ENCODE assay signal across 18 cellular contexts in genomic region chr16:1287982-1288670, GRCh38. TPM values are rescaled to one million over a fixed set of nuclear protein-coding genes. Genes with fewer than 3 reads are reported as not detected.
A peak's percentile ranks its signal among the peaks of the same experiment; 100 is the strongest.
DNase-seq lines count a peak whose midpoint lies in the region; FAIRE-seq and TF ChIP-seq lines count a peak whose summit lies in the region.
"Had no signal": no experiment of that assay in that cellular context is flagged by ENCODE, and none has a peak within 500 bp of the region (broad histone marks: within the 10 kb centered on the region; RNA-seq: fewer than 3 reads in every experiment).

No MANE protein-coding gene starts in this region.

- DNase-seq in H7, result peak; percentile 61
- no peak for DNase-seq in breast epithelium (ENCODE audit: low spot score in 2 of 2)
- DNase-seq in mesothelial cell of epicardium (ENCODE audit: low spot score in 2 of 2, unreplicated experiment in 2 of 2), result no peak
- DNase-seq in esophagus muscularis mucosa (ENCODE audit: extremely low spot score), result no peak
- DNase-seq in urothelium cell line (ENCODE audit: low spot score), result no peak
- DNase-seq: DMS79, lower lobe of right lung, MG63, NCI-H1694 treated with DMSO at 0.1 percent for 48 hours, NCI-H446, posterior cingulate gyrus, SHP77, tibial artery had no signal

- peak overlapping the region; percentile 24 for H3K27ac Mint-ChIP-seq in mesothelial cell of epicardium
- H3K27ac Mint-ChIP-seq: activated T-helper 17 cell treated with anti-CD3 and anti-CD28 coated beads, Interleukin-2, amount 50 U/mL, for 72 hours; T-helper 1 cell treated with Interleukin-12 subunit alpha and Interleukin-12 subunit beta and Interleukin-4 antibody, amounts not matched to agents 30 μg/mL and 1 μg/mL, for 36 hours; WTC11 had no signal

- intact Hi-C loops in breast epithelium (cut with DNase I; ENCODE audit: low total_unique reads) (no loop called here), esophagus muscularis mucosa (cut with DNase I) (no loop called here)

- TF ChIP-seq CTCF in breast epithelium (IDR thresholded peaks at IDR 0.05), result no peak
- no peak for TF ChIP-seq CTCF in mesothelial cell of epicardium (IDR thresholded peaks at IDR 0.05; ENCODE audit: unreplicated experiment)
- no peak for TF ChIP-seq CTCF in esophagus muscularis mucosa (IDR thresholded peaks at IDR 0.05)

- TF ChIP-seq POLR2A in breast epithelium (IDR thresholded peaks at IDR 0.05), result no peak
- no peak for TF ChIP-seq POLR2A in esophagus muscularis mucosa (IDR thresholded peaks at IDR 0.05; ENCODE audit: low read depth)

- no peak overlapping the region for H3K4me3 Mint-ChIP-seq in mesothelial cell of epicardium
- H3K4me3 Mint-ChIP-seq: activated T-helper 17 cell treated with anti-CD3 and anti-CD28 coated beads, Interleukin-2, amount 50 U/mL, for 72 hours; T-helper 1 cell treated with Interleukin-12 subunit alpha and Interleukin-12 subunit beta and Interleukin-4 antibody, amounts not matched to agents 30 μg/mL and 1 μg/mL, for 36 hours had no signal

- TF ChIP-seq EP300 in esophagus muscularis mucosa (IDR thresholded peaks at IDR 0.05), result no peak

- H3K27me3 Mint-ChIP-seq in mesothelial cell of epicardium (ENCODE audit: low read depth), result peaks cover 55% of the 10 kb centered on the region

- no peaks in the 10 kb centered on the region for H3K4me1 ChIP-seq in breast epithelium
- H3K4me1 ChIP-seq in esophagus muscularis mucosa, result peaks cover 0 to 14% (median 7%) of the 10 kb centered on the region in 4 donors
- H3K4me1 ChIP-seq: lower lobe of right lung had no signal

- no peaks in the 10 kb centered on the region for H3K9me3 Mint-ChIP-seq in mesothelial cell of epicardium
- H3K9me3 Mint-ChIP-seq: activated T-helper 17 cell treated with anti-CD3 and anti-CD28 coated beads, Interleukin-2, amount 50 U/mL, for 72 hours; T-helper 1 cell treated with Interleukin-12 subunit alpha and Interleukin-12 subunit beta and Interleukin-4 antibody, amounts not matched to agents 30 μg/mL and 1 μg/mL, for 36 hours; WTC11 had no signal

- peaks cover 26% of the 10 kb centered on the region for H3K4me1 Mint-ChIP-seq in mesothelial cell of epicardium
- H3K4me1 Mint-ChIP-seq: activated T-helper 17 cell treated with anti-CD3 and anti-CD28 coated beads, Interleukin-2, amount 50 U/mL, for 72 hours had no signal

- WGBS in esophagus muscularis mucosa, result 36% methylated on average over 20 of the region's 40 CpGs

- H3K36me3 Mint-ChIP-seq in mesothelial cell of epicardium, result no peaks in the 10 kb centered on the region
- H3K36me3 Mint-ChIP-seq: WTC11 had no signal

- H3K27me3 ChIP-seq in H7 (ENCODE audit: control insufficient read depth, insufficient read depth, low read length) (peaks cover 16% of the 10 kb centered on the region), breast epithelium (peaks cover 6 to 63% of the 10 kb centered on the region in 2 donors), esophagus muscularis mucosa (peaks cover 4 to 98% (median 34%) of the 10 kb centered on the region in 4 donors)

- no peak for FAIRE-seq in urothelium cell line (lab: Jason Lieb, UNC)

- H3K4me3 ChIP-seq in H7 (ENCODE audit: insufficient read depth, low read depth, low read length) (no peak overlapping the region), breast epithelium (peak overlapping the region in 2 of 3 donors; percentile 13 to 51), esophagus muscularis mucosa (no peak overlapping the region)
- H3K4me3 ChIP-seq: lower lobe of right lung, MG63, tibial artery had no signal

- H3K27ac ChIP-seq in breast epithelium (no peak overlapping the region), esophagus muscularis mucosa (replicated peaks in 1 of 4) (no peak overlapping the region)
- H3K27ac ChIP-seq: C4-2B, lower lobe of right lung, tibial artery had no signal

- H3K9me3 ChIP-seq in breast epithelium, result no peaks in the 10 kb centered on the region
- H3K9me3 ChIP-seq in esophagus muscularis mucosa, result no peaks in the 10 kb centered on the region
- H3K9me3 ChIP-seq: lower lobe of right lung, MG63, tibial artery had no signal

- H3K36me3 ChIP-seq in H7 (replicated peaks; ENCODE audit: control insufficient read depth, insufficient read depth, low read length) (no peaks in the 10 kb centered on the region), breast epithelium (no peaks in the 10 kb centered on the region), esophagus muscularis mucosa (no peaks in the 10 kb centered on the region)
- H3K36me3 ChIP-seq: lower lobe of right lung, MG63, tibial artery had no signal

RNA-seq across cellular contexts. Expression of gene UBE2I, which starts 21.3 kb away (rescaled TPM):
- total RNA-seq in H7 (2014; rRNA removed; shearing (Covaris generic)), result 79.9 and 80.2 TPM in 2 replicates
- total RNA-seq in breast epithelium, result 10 to 100 TPM; 52.5 to 67.8 (median 62.2) TPM
- 205 to 214 TPM (median 208 TPM) in 3 replicates for total RNA-seq in mesothelial cell of epicardium
- 10 to 100 TPM; 42.8 to 70.5 (median 63.9) TPM for total RNA-seq in esophagus muscularis mucosa

RNA-seq across cellular contexts. Expression of gene TPSD1, which starts 32.3 kb away (rescaled TPM):
- not detected in 2 replicates for total RNA-seq in H7 (2014; rRNA removed; shearing (Covaris generic))
- total RNA-seq in breast epithelium (1 to 10 TPM; 1.6 to 5.9 (median 2.0) TPM), mesothelial cell of epicardium (not detected in 3 replicates), esophagus muscularis mucosa (1 to 10 TPM; 1.7 to 5.3 (median 2.2) TPM)
- total RNA-seq: activated CD8-positive, alpha-beta memory T cell treated with anti-CD3 and anti-CD28 coated beads for 36 hours; activated T-helper 17 cell treated with anti-CD3 and anti-CD28 coated beads, Interleukin-2, amount 50 U/mL, for 72 hours had no signal

RNA-seq across cellular contexts. Expression of gene BAIAP3, which starts 45.3 kb away (rescaled TPM):
- total RNA-seq in H7 (2014; rRNA removed; shearing (Covaris generic)), result 2.6 and 5.7 TPM in 2 replicates
- total RNA-seq in breast epithelium, result 1 to 10 TPM; 2.7 to 8.2 (median 7.3) TPM
- 1.3 to 2.4 TPM (median 2.3 TPM) in 3 replicates for total RNA-seq in mesothelial cell of epicardium
- total RNA-seq in esophagus muscularis mucosa, result 1 to 10 TPM; 1.3 to 4.2 (median 2.3) TPM

RNA-seq across cellular contexts. Expression of gene TPSAB1, which starts 47.6 kb away (rescaled TPM):
- total RNA-seq in H7 (2014; rRNA removed; shearing (Covaris generic)), result not detected in 2 replicates
- total RNA-seq in breast epithelium (100 to 1,000 TPM in 1 of 3 donors, 10 to 100 TPM in 1, 1 to 10 TPM in 1; 5.9 to 156 (median 19.8) TPM), mesothelial cell of epicardium (not detected in 3 replicates), esophagus muscularis mucosa (100 to 1,000 TPM in 3 of 4 donors, 10 to 100 TPM in 1; 15.6 to 237 (median 126) TPM)
- total RNA-seq: activated CD8-positive, alpha-beta memory T cell treated with anti-CD3 and anti-CD28 coated beads for 36 hours; WTC11 had no signal

RNA-seq across cellular contexts. Expression of gene TPSB2, which starts 58.1 kb away (rescaled TPM):
- total RNA-seq in H7 (2014; rRNA removed; shearing (Covaris generic)), result not detected in 2 replicates
- total RNA-seq in breast epithelium, result 100 to 1,000 TPM in 1 of 3 donors, 10 to 100 TPM in 1, 1 to 10 TPM in 1; 5.6 to 195 (median 22.4) TPM
- total RNA-seq in mesothelial cell of epicardium, result not detected in 3 replicates
- total RNA-seq in esophagus muscularis mucosa, result 100 to 1,000 TPM in 2 of 4 donors, 10 to 100 TPM in 1, 1 to 10 TPM in 1; 7.5 to 304 (median 199) TPM
- total RNA-seq: activated CD8-positive, alpha-beta memory T cell treated with anti-CD3 and anti-CD28 coated beads for 36 hours; activated T-helper 17 cell treated with anti-CD3 and anti-CD28 coated beads, Interleukin-2, amount 50 U/mL, for 72 hours had no signal

Comparison
In these comparisons a context has a peak if more than half of its experiments do, and no peak if none do; other contexts are left out.
1. H3K4me3 ChIP-seq: peak in breast epithelium (2 of 3); none in H7 (single experiment) and esophagus muscularis mucosa (0 of 4).